ENCODE assay signal across 26 cellular contexts in the genomic region with DNA sequence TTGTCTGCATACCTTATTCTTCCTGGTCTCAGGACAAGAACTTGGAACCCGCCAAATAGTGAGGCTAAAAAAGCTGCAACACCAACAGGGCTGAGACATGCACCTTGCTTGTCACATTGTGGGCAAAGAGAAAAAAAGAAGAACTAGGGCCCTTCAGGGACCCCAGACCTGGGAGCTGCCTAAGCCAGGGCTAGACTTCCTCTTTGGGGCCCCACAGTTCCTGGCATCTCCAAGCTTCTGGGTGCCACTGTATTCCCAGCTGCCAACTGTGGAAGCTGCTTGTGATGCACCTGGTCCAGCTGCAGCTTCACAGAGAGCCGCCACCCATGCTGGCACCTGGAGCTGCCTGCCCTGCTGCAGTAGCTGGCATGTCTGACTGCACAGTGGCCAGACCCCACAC.
"Had no signal": no experiment of that assay in that cellular context is flagged by ENCODE, and none has a peak within 500 bp of the region (broad histone marks: within the 10 kb centered on the region; RNA-seq: fewer than 3 reads in every experiment).

No MANE protein-coding gene starts in this region.

- H3K27me3 ChIP-seq: Peyer's patch, SJCRH30 had no signal

- H3K27ac ChIP-seq: Peyer's patch, RWPE1, SJCRH30 had no signal

- H3K9ac ChIP-seq: SK-N-SH had no signal

- ATAC-seq: activated CD4-positive, CD25-positive, alpha-beta regulatory T cell treated with anti-CD3 and anti-CD28 coated beads, Interleukin-2, amount 50 U/mL, for 24 hours; activated CD8-positive, alpha-beta T cell treated with anti-CD3 and anti-CD28 coated beads, Interleukin-2, amount 10 ng/mL, durations not matched to agents 7 days and 5 days had no signal

- H3K4me2 ChIP-seq: SK-N-SH had no signal

- H3K4me3 ChIP-seq: Peyer's patch, SJCRH30 had no signal

- H3K36me3 ChIP-seq: Peyer's patch, SJCRH30 had no signal

- FAIRE-seq: colon had no signal

- H3K4me1 ChIP-seq: Peyer's patch, SJCRH30 had no signal

- DNase-seq: activated CD4-positive, alpha-beta T cell treated with anti-CD3 and anti-CD28 coated beads for 4 hours; activated CD4-positive, alpha-beta T cell treated with anti-CD3 and anti-CD28 coated beads, Interleukin-2, amount 50 U/mL, for 4 hours; activated CD8-positive, alpha-beta memory T cell treated with anti-CD3 and anti-CD28 coated beads, Interleukin-2, amount 50 U/mL, for 48 hours; activated CD8-positive, alpha-beta T cell treated with anti-CD3 and anti-CD28 coated beads, Interleukin-2, amount 10 ng/mL, durations not matched to agents 7 days and 5 days; activated gamma-delta T cell; activated naive CD4-positive, alpha-beta T cell treated with anti-CD3 and anti-CD28 coated beads, Interleukin-2, amount 10 ng/mL, durations not matched to agents 7 days and 5 days; activated naive CD8-positive, alpha-beta T cell treated with anti-CD3 and anti-CD28 coated beads for 36 hours; activated T-cell treated with anti-CD3 and anti-CD28 coated beads, Interleukin-2, amount 50 U/mL, for 24 hours; cerebellar nuclear complex; MM.1S; NCI-H1105; NCI-H1436; NCI-H1694 treated with DMSO at 0.1 percent for 48 hours; NCI-H2029 treated with DMSO at 0.1 percent for 48 hours; NCI-H345; NCI-H510A treated with DMSO at 0.1 percent for 48 hours; NCI-H69; NK-92 treated with Interleukin-12 subunit alpha and Interleukin-12 subunit beta, amount 100 ng/mL, for 24 hours; Peyer's patch; Right ventricle myocardium superior; SJCRH30; SK-N-SH; SW 1271 had no signal

- H3K9me3 ChIP-seq: Peyer's patch, SJCRH30, SK-N-SH had no signal
